Comparison of ENCODE assay signal across 10 cellular contexts in genomic region chr5:143003328-143003636, GRCh38.
A peak's percentile ranks its signal among the peaks of the same experiment; 100 is the strongest.
DNase-seq lines count a peak whose midpoint lies in the region; ATAC-seq and TF ChIP-seq lines count a peak whose summit lies in the region.
"Had no signal": no experiment of that assay in that cellular context is flagged by ENCODE, and none has a peak within 500 bp of the region (broad histone marks: within the 10 kb centered on the region; RNA-seq: fewer than 3 reads in every experiment).

No MANE protein-coding gene starts in this region.

- peaks cover 31% of the 10 kb centered on the region for H3K4me1 ChIP-seq in A673 (ENCODE audit: insufficient read depth, low read length, poor library complexity, severe bottlenecking)
- H3K4me1 ChIP-seq in mammary epithelial cell (ENCODE audit: insufficient read depth, low read length), result peaks cover 21% of the 10 kb centered on the region
- peaks cover 31 to 67% of the 10 kb centered on the region in 2 donors for H3K4me1 ChIP-seq in naive thymus-derived CD4-positive, alpha-beta T cell (ENCODE audit: control insufficient read depth in 2 of 2, insufficient read depth in 2 of 2, low read length in 2 of 2)

- H3K4me2 ChIP-seq in mammary epithelial cell (ENCODE audit: insufficient read depth, low read depth, low read length), result no peak overlapping the region

- in situ Hi-C loops in mammary epithelial cell (cut with MboI; ENCODE audit: low sequenced_read_pairs in 2 of 2), result loop anchor here in 1 of 2 donors (10.0 to 25.0 kb wide), 3 partner anchors 78 to 959 kb away; no protein-coding TSS in a partner anchor

- no peaks in the 10 kb centered on the region for H3K79me2 ChIP-seq in mammary epithelial cell (ENCODE audit: insufficient read depth, low read length)

- TF ChIP-seq CTCF in A673 (conservative IDR thresholded peaks at IDR 0.05; ENCODE audit: low read depth, low read length) (peak; percentile 16; the same call in 1 of the 2 replicates), HL-60 (IDR thresholded peaks at IDR 0.05; ENCODE audit: insufficient read depth, low read length) (no peak), mammary epithelial cell (conservative IDR thresholded peaks at IDR 0.05 in 1 of 2, IDR thresholded peaks at IDR 0.05 in 1 of 2; ENCODE audit: extremely low read depth in 1 of 2, insufficient read depth in 1 of 2, low read depth in 1 of 2, low read length in 2 of 2) (no peak)

- peak overlapping the region; percentile 22 to 80 (median 62) for H3K4me3 Mint-ChIP-seq in naive thymus-derived CD4-positive, alpha-beta T cell
- H3K4me3 Mint-ChIP-seq: brain had no signal

- POLR2A ChIA-PET in A673 (lab: Charles Lee; ENCODE audit: low non-redundant PET), result no interaction called here
- POLR2A ChIA-PET in naive thymus-derived CD4-positive, alpha-beta T cell (lab: Charles Lee), result interaction anchor here (0.8 to 3.7 kb wide), 7 partner anchors 9 to 1184 kb away, joined by 3 to 32 read pairs (median 6); partner anchors contain the start of genes KCTD16, NR3C1 and YIPF5

- H3K4me3 ChIP-seq in A673 (ENCODE audit: low read depth, low read length, poor library complexity, severe bottlenecking) (no peak overlapping the region), HL-60 (replicated peaks; ENCODE audit: insufficient read depth, low read length) (no peak overlapping the region), mammary epithelial cell (replicated peaks in 1 of 3; ENCODE audit: insufficient read depth in 1 of 3, low read depth in 2 of 3, low read length in 3 of 3) (no peak overlapping the region)
- H3K4me3 ChIP-seq in naive thymus-derived CD4-positive, alpha-beta T cell (ENCODE audit: low read length), result no peak overlapping the region
- H3K4me3 ChIP-seq: testis had no signal

- H2AFZ ChIP-seq in mammary epithelial cell (ENCODE audit: low read depth, low read length), result peak overlapping the region; percentile 50

- no peak overlapping the region for H3K9ac ChIP-seq in mammary epithelial cell (ENCODE audit: insufficient read depth, low read length)

- no TSS peak for BruUV-seq in A673 (replicated peaks; lab: Mats Ljungman, UMichigan)
- BruUV-seq in mammary epithelial cell (replicated peaks; lab: Mats Ljungman, UMichigan), result no TSS peak

- H3K27ac ChIP-seq in A673 (ENCODE audit: low read depth, low read length, poor library complexity, severe bottlenecking), result peak overlapping the region; percentile 89
- peak overlapping the region; percentile 86 for H3K27ac ChIP-seq in HL-60 (replicated peaks)
- peak overlapping the region; percentile 71 for H3K27ac ChIP-seq in mammary epithelial cell (ENCODE audit: insufficient read depth, low read depth, low read length)
- H3K27ac ChIP-seq in naive thymus-derived CD4-positive, alpha-beta T cell (ENCODE audit: low read depth, low read length), result peak overlapping the region; percentile 68

- H3K27me3 ChIP-seq in A673 (replicated peaks; ENCODE audit: insufficient read depth, low read depth, low read length, poor library complexity) (no peaks in the 10 kb centered on the region), HL-60 (ENCODE audit: insufficient read depth, poor library complexity, severe bottlenecking) (no peaks in the 10 kb centered on the region), mammary epithelial cell (ENCODE audit: insufficient read depth, low read length) (no peaks in the 10 kb centered on the region)
- H3K27me3 ChIP-seq in naive thymus-derived CD4-positive, alpha-beta T cell (ENCODE audit: control insufficient read depth in 2 of 2, insufficient read depth in 2 of 2, low read length in 2 of 2), result no peaks in the 10 kb centered on the region
- H3K27me3 ChIP-seq: testis had no signal

- peaks cover 41 to 92% (median 56%) of the 10 kb centered on the region in 7 donors for H3K4me1 Mint-ChIP-seq in naive thymus-derived CD4-positive, alpha-beta T cell

- H4K20me1 ChIP-seq in mammary epithelial cell (ENCODE audit: insufficient read depth, low read length), result no peaks in the 10 kb centered on the region

- DNase-seq in A673 (ENCODE audit: low spot score), result no peak
- no peak for DNase-seq in HL-60 (ENCODE audit: low read depth in 1 of 2, low spot score in 1 of 2)
- no peak for DNase-seq in mammary epithelial cell
- DNase-seq in naive thymus-derived CD4-positive, alpha-beta T cell, result no peak
- DNase-seq in NCI-H510A treated with DMSO at 0.1 percent for 48 hours (lab: John Stamatoyannopoulos, UW), result no peak
- no peak for DNase-seq in midbrain (lab: John Stamatoyannopoulos, UW)
- no peak for DNase-seq in activated CD4-positive, CD25-positive, alpha-beta regulatory T cell treated with anti-CD3 and anti-CD28 coated beads, Interleukin-2, amount 50 U/mL, for 72 hours
- DNase-seq in NCI-H1105 treated with DMSO at 0.1 percent for 48 hours (lab: John Stamatoyannopoulos, UW), result no peak
- DNase-seq: testis had no signal

- 94% methylated on average over 3 of the region's 3 CpGs for WGBS in mammary epithelial cell (ENCODE audit: low coverage, missing lambda C conversion rate)

- no peaks in the 10 kb centered on the region for H3K36me3 ChIP-seq in A673 (ENCODE audit: insufficient read depth, low read length, poor library complexity, severe bottlenecking)
- H3K36me3 ChIP-seq in mammary epithelial cell (ENCODE audit: insufficient read depth, low read length), result no peaks in the 10 kb centered on the region
- no peaks in the 10 kb centered on the region for H3K36me3 ChIP-seq in naive thymus-derived CD4-positive, alpha-beta T cell (ENCODE audit: control insufficient read depth in 2 of 3, insufficient read depth in 3 of 3, low read length in 3 of 3)

- H3K27ac Mint-ChIP-seq in naive thymus-derived CD4-positive, alpha-beta T cell, result peak overlapping the region; percentile 78 to 98 (median 90)

- dilution Hi-C loops in mammary epithelial cell (cut with HindIII; ENCODE audit: low sequenced_read_pairs), result no loop called here

- peaks cover 0 to 39% (median 17%) of the 10 kb centered on the region in 5 donors for H3K36me3 Mint-ChIP-seq in naive thymus-derived CD4-positive, alpha-beta T cell
- H3K36me3 Mint-ChIP-seq: brain had no signal

- no peaks in the 10 kb centered on the region for H3K27me3 Mint-ChIP-seq in naive thymus-derived CD4-positive, alpha-beta T cell

- no peak for ATAC-seq in naive thymus-derived CD4-positive, alpha-beta T cell

- CTCF ChIA-PET in A673 (lab: Charles Lee) (interaction anchor here (0.5 to 1.2 kb wide), 3 partner anchors 22 to 400 kb away, joined by 3 to 4 read pairs (median 3); partner anchors contain the start of gene NR3C1), mammary epithelial cell (lab: Charles Lee; ENCODE audit: low non-redundant PET) (interaction anchor here (0.6 kb wide), 1 partner anchor 102 kb away, joined by 7 read pairs; no protein-coding TSS in a partner anchor)
- CTCF ChIA-PET in naive thymus-derived CD4-positive, alpha-beta T cell (lab: Charles Lee), result interaction anchor here (0.6 to 4.2 kb wide), 7 partner anchors 9 to 1187 kb away, joined by 3 to 33 read pairs (median 5); partner anchors contain the start of gene NR3C1

- peaks cover 0 to 8% (median 0%) of the 10 kb centered on the region in 11 donors for H3K9me3 Mint-ChIP-seq in naive thymus-derived CD4-positive, alpha-beta T cell
- H3K9me3 Mint-ChIP-seq: brain had no signal

- intact Hi-C loops in A673 (cut with micrococcal nuclease; ENCODE audit: unreplicated experiment), result loop anchor here (5.0 kb wide), 1 partner anchor 824 kb away; no protein-coding TSS in a partner anchor
- intact Hi-C loops in mammary epithelial cell (cut with micrococcal nuclease), result loop anchor here (2.0 to 10.0 kb wide), 6 partner anchors 202 to 1182 kb away; no protein-coding TSS in a partner anchor
- intact Hi-C loops in naive thymus-derived CD4-positive, alpha-beta T cell (cut with micrococcal nuclease), result loop anchor here (1.0 to 10.0 kb wide), 16 partner anchors 26 to 1398 kb away; partner anchors contain the start of genes ARHGAP26 (in 2 of the 2), GNPDA1 (in 1 of the 2), HDAC3 (in 1 of the 2) and KCTD16 (in 1 of the 2)

- H3K9me3 ChIP-seq in A673 (ENCODE audit: low read depth, low read length, poor library complexity, severe bottlenecking), result no peaks in the 10 kb centered on the region
- H3K9me3 ChIP-seq in mammary epithelial cell (replicated peaks; ENCODE audit: insufficient read depth, low read length), result no peaks in the 10 kb centered on the region
- no peaks in the 10 kb centered on the region for H3K9me3 ChIP-seq in naive thymus-derived CD4-positive, alpha-beta T cell (ENCODE audit: control insufficient read depth in 2 of 3, low read length in 3 of 3)
- H3K9me3 ChIP-seq: testis had no signal
